In the genomic region with DNA sequence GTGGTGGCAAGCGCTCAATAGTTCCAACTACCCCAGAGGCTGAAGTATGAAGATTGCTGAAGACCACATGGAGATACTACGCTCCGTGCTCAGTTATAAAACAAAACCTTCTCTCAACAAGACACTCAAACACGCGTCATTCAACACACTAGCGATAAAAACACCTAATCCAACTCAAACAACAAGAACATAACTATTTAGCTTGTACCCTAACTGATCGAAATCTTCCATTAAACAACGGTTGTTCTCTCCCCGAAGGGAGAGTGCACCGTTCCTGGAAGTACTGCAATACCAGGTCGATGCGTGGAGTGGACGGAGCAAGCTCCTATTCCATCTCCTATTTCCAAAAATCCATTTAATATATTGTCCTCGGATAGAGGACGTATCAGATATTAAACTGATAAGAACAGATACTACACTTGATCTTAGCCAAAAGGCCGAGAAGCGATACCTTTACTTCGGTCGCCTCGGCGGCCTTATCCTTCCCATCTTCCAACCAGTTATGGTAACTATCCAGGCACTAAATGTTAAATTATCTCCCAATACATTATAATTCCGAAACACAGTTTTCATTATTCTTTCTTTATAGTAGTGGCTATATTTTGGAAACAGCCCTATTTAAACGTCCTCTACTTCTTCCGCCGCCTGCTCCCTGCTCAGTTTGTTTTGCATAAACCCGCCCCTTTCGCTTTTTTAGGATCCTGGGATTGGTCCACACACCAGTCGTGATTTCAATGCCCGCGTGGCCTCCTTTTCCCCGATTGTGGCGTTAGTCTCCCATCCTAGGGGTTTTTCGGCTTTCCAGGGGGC, we compare ENCODE assay signal across 8 cellular contexts.
DNase-seq lines count a peak whose midpoint lies in the region; ATAC-seq and TF ChIP-seq lines count a peak whose summit lies in the region.

No MANE protein-coding gene starts in this region.

- ATAC-seq in GM18870 (IDR thresholded peaks at IDR 0.05; ENCODE audit: unreplicated experiment) (peak; percentile 62), HG03103 (IDR thresholded peaks at IDR 0.05; ENCODE audit: low read depth, unreplicated experiment) (peak; percentile 36)

- DNase-seq in AG08395 (ENCODE audit: low spot score): peak; percentile 96
- DNase-seq in NCI-H2171 treated with DMSO at 0.1 percent for 48 hours (lab: John Stamatoyannopoulos, UW): peak; percentile 100
- DNase-seq in WERI-Rb-1: peak; percentile 95
- peak; percentile 88 for DNase-seq in central memory CD4-positive, alpha-beta T cell
- peak; percentile 100 for DNase-seq in iris pigment epithelial cell (ENCODE audit: low read depth)
- DNase-seq in stimulated activated CD4-positive, alpha-beta T cell treated with anti-CD3 and anti-CD28 coated beads, Interleukin-12 subunit alpha, Interleukin-12 subunit beta, amount 100 ng/mL, for 24 hours (ENCODE audit: low read depth in 2 of 2): peak; percentile 70 to 74

- peak overlapping the region; percentile 98 for H3K27ac ChIP-seq in WERI-Rb-1

- peak overlapping the region; percentile 83 for H3K4me3 ChIP-seq in WERI-Rb-1 (ENCODE audit: low read depth, low read length)

- no peak for TF ChIP-seq CTCF in WERI-Rb-1 (IDR thresholded peaks at IDR 0.05; ENCODE audit: low read depth, low read length)

- no peaks in the 10 kb centered on the region for H3K9me3 ChIP-seq in WERI-Rb-1 (ENCODE audit: severe bottlenecking)

- peaks cover 4% of the 10 kb centered on the region for H3K27me3 ChIP-seq in WERI-Rb-1 (ENCODE audit: insufficient read depth, low read depth, severe bottlenecking)

- peaks cover 6% of the 10 kb centered on the region for H3K36me3 ChIP-seq in WERI-Rb-1

Comparison
In these comparisons a context has a peak if more than half of its experiments do, and no peak if none do; other contexts are left out.
1. Peak in every context shown above with its lines: DNase-seq, ATAC-seq, H3K4me3 ChIP-seq and H3K27ac ChIP-seq.